11 cellular contexts compared by ENCODE assay signal in genomic region chrX:137926090-137926489, GRCh38.
A peak's percentile ranks its signal among the peaks of the same experiment; 100 is the strongest.
DNase-seq lines count a peak whose midpoint lies in the region; ATAC-seq lines count a peak whose summit lies in the region.
"Had no signal": no experiment of that assay in that cellular context is flagged by ENCODE, and none has a peak within 500 bp of the region (broad histone marks: within the 10 kb centered on the region; RNA-seq: fewer than 3 reads in every experiment).

No MANE protein-coding gene starts in this region.

- DNase-seq in DMS153 (lab: John Stamatoyannopoulos, UW): peak; percentile 67
- DNase-seq in Jurkat, Clone E6-1 (ENCODE audit: low read depth, low spot score): peak; percentile 26
- peak; percentile 46 for DNase-seq in RKO (ENCODE audit: low spot score)
- peak; percentile 66 for DNase-seq in iPS-NIHi7 (ENCODE audit: extremely low spot score)
- DNase-seq in right cardiac atrium: no peak
- DNase-seq in kidney glomerular epithelial cell (lab: John Stamatoyannopoulos, UW): no peak
- no peak for DNase-seq in activated CD8-positive, alpha-beta memory T cell treated with anti-CD3 and anti-CD28 coated beads, Interleukin-2, amount 50 U/mL, for 4 hours
- DNase-seq: activated effector memory CD4-positive, alpha-beta T cell treated with Interleukin-2 at 50 U/mL for 16 hours; effector memory CD4-positive, alpha-beta T cell; NCI-H1694 had no signal

- no peaks in the 10 kb centered on the region for H3K4me1 ChIP-seq in right cardiac atrium (ENCODE audit: control insufficient read depth, insufficient read depth, low read length)

- no peaks in the 10 kb centered on the region for H3K27me3 ChIP-seq in right cardiac atrium (ENCODE audit: control insufficient read depth, insufficient read depth)

- ATAC-seq in right cardiac atrium (no peak), GM18867 (IDR thresholded peaks at IDR 0.05; ENCODE audit: unreplicated experiment) (no peak)

- no peaks in the 10 kb centered on the region for H3K9me3 ChIP-seq in right cardiac atrium (ENCODE audit: control insufficient read depth, low read length)

- H3K4me3 ChIP-seq in Jurkat, Clone E6-1 (ENCODE audit: low read length): no peak overlapping the region
- H3K4me3 ChIP-seq in right cardiac atrium (ENCODE audit: low read length): no peak overlapping the region

- 29% methylated on average over 1 of the region's 1 CpG for WGBS in right cardiac atrium

- H3K27ac ChIP-seq in right cardiac atrium (ENCODE audit: low read length): no peak overlapping the region

- intact Hi-C loops in right cardiac atrium (cut with DNase I): no loop called here

Comparison
In these comparisons a context has a peak if more than half of its experiments do, and no peak if none do; other contexts are left out.
1. DNase-seq: peak in DMS153 (single experiment), Jurkat, Clone E6-1 (single experiment), RKO (single experiment) and iPS-NIHi7 (single experiment); none in right cardiac atrium (0 of 3), kidney glomerular epithelial cell (single experiment) and activated CD8-positive, alpha-beta memory T cell treated with anti-CD3 and anti-CD28 coated beads, Interleukin-2, amount 50 U/mL, for 4 hours (single experiment).